In genomic region chr16:14528306-14528948, GRCh38 we compare ENCODE assay signal across 11 cellular contexts.
DNase-seq lines count a peak whose midpoint lies in the region; ATAC-seq and TF ChIP-seq lines count a peak whose summit lies in the region.
"Had no signal": no experiment of that assay in that cellular context is flagged by ENCODE, and none has a peak within 500 bp of the region (broad histone marks: within the 10 kb centered on the region; RNA-seq: fewer than 3 reads in every experiment).

No MANE protein-coding gene starts in this region.

- H3K27ac ChIP-seq in thyroid gland, result peak overlapping the region; percentile 11 to 50 (median 41)
- H3K27ac ChIP-seq: SK-N-MC, VCaP had no signal

- no peaks in the 10 kb centered on the region for H3K27me3 ChIP-seq in thyroid gland
- H3K27me3 ChIP-seq: testis had no signal

- WGBS in thyroid gland, 2 donors, result 56 to 62% methylated on average over 7 of the region's 7 CpGs

- peak overlapping the region; percentile 21 for H3K27ac Mint-ChIP-seq in activated naive CD4-positive, alpha-beta T cell treated with anti-CD3 and anti-CD28 coated beads, Interleukin-2, amount 10 ng/mL, durations not matched to agents 7 days and 5 days
- H3K27ac Mint-ChIP-seq in activated naive CD4-positive, alpha-beta T cell treated with anti-CD3 and anti-CD28 coated beads, Interleukin-2, amount 50 U/mL, for 72 hours, result no peak overlapping the region
- peak overlapping the region in 2 of 5 experiments; percentile 67 to 74 for H3K27ac Mint-ChIP-seq in brain
- H3K27ac Mint-ChIP-seq in mesothelial cell of epicardium, result no peak overlapping the region

- H3K9me3 Mint-ChIP-seq in activated naive CD4-positive, alpha-beta T cell treated with anti-CD3 and anti-CD28 coated beads, Interleukin-2, amount 10 ng/mL, durations not matched to agents 7 days and 5 days, result no peaks in the 10 kb centered on the region
- H3K9me3 Mint-ChIP-seq in activated naive CD4-positive, alpha-beta T cell treated with anti-CD3 and anti-CD28 coated beads, Interleukin-2, amount 50 U/mL, for 72 hours, result peaks cover under 1% of the 10 kb centered on the region in 2 donors
- H3K9me3 Mint-ChIP-seq in brain, result peaks cover under 1 to 6% (median under 1%) of the 10 kb centered on the region in 5 experiments
- H3K9me3 Mint-ChIP-seq in mesothelial cell of epicardium, result peaks cover under 1% of the 10 kb centered on the region

- H3K4me1 Mint-ChIP-seq in activated naive CD4-positive, alpha-beta T cell treated with anti-CD3 and anti-CD28 coated beads, Interleukin-2, amount 10 ng/mL, durations not matched to agents 7 days and 5 days, result peaks cover 2% of the 10 kb centered on the region
- peaks cover 36% of the 10 kb centered on the region for H3K4me1 Mint-ChIP-seq in brain
- H3K4me1 Mint-ChIP-seq in mesothelial cell of epicardium, result peaks cover 41% of the 10 kb centered on the region

- H3K4me1 ChIP-seq in thyroid gland, result peaks cover 23 to 26% of the 10 kb centered on the region in 2 donors

- H3K4me3 Mint-ChIP-seq in activated naive CD4-positive, alpha-beta T cell treated with anti-CD3 and anti-CD28 coated beads, Interleukin-2, amount 10 ng/mL, durations not matched to agents 7 days and 5 days, result no peak overlapping the region
- H3K4me3 Mint-ChIP-seq in brain, result peak overlapping the region in 4 of 5 experiments; percentile 50 to 68 (median 58)
- H3K4me3 Mint-ChIP-seq in mesothelial cell of epicardium, result peak overlapping the region; percentile 58

- no peaks in the 10 kb centered on the region for H3K9me3 ChIP-seq in thyroid gland
- H3K9me3 ChIP-seq: testis had no signal

- no peak for ATAC-seq in activated naive CD4-positive, alpha-beta T cell treated with anti-CD3 and anti-CD28 coated beads, Interleukin-2, amount 50 U/mL, for 72 hours
- ATAC-seq in HG03342 (IDR thresholded peaks at IDR 0.05; ENCODE audit: unreplicated experiment) (no peak), GM21619 (IDR thresholded peaks at IDR 0.05; ENCODE audit: unreplicated experiment) (no peak)

- TF ChIP-seq CTCF in brain (conservative IDR thresholded peaks at IDR 0.05), result no peak
- no peak for TF ChIP-seq CTCF in mesothelial cell of epicardium (IDR thresholded peaks at IDR 0.05; ENCODE audit: unreplicated experiment)
- TF ChIP-seq CTCF in thyroid gland (IDR thresholded peaks at IDR 0.05), result no peak

- TF ChIP-seq POLR2A in thyroid gland (IDR thresholded peaks at IDR 0.05), result no peak

- CTCF ChIA-PET in activated naive CD4-positive, alpha-beta T cell treated with anti-CD3 and anti-CD28 coated beads, Interleukin-2, amount 10 ng/mL, durations not matched to agents 7 days and 5 days (lab: Charles Lee), result interaction anchor here (1.0 to 1.4 kb wide), 3 partner anchors 225 to 605 kb away, joined by 3 to 5 read pairs (median 4); no protein-coding TSS in a partner anchor

- no peak for DNase-seq in activated naive CD4-positive, alpha-beta T cell treated with anti-CD3 and anti-CD28 coated beads, Interleukin-2, amount 10 ng/mL, durations not matched to agents 7 days and 5 days
- DNase-seq in activated naive CD4-positive, alpha-beta T cell treated with anti-CD3 and anti-CD28 coated beads, Interleukin-2, amount 50 U/mL, for 72 hours (ENCODE audit: low spot score in 2 of 2), result no peak
- DNase-seq in mesothelial cell of epicardium (ENCODE audit: low spot score in 2 of 2, unreplicated experiment in 2 of 2), result no peak
- no peak for DNase-seq in thyroid gland
- DNase-seq in dedifferentiated amniotic fluid mesenchymal stem cell (ENCODE audit: extremely low spot score), result no peak

- no peaks in the 10 kb centered on the region for H3K36me3 ChIP-seq in thyroid gland

- H3K4me3 ChIP-seq in thyroid gland (replicated peaks in 1 of 3), result no peak overlapping the region
- H3K4me3 ChIP-seq: testis had no signal

- H3K27me3 Mint-ChIP-seq in activated naive CD4-positive, alpha-beta T cell treated with anti-CD3 and anti-CD28 coated beads, Interleukin-2, amount 10 ng/mL, durations not matched to agents 7 days and 5 days, result no peaks in the 10 kb centered on the region
- H3K27me3 Mint-ChIP-seq in brain, result no peaks in the 10 kb centered on the region
- H3K27me3 Mint-ChIP-seq in mesothelial cell of epicardium (ENCODE audit: low read depth), result no peaks in the 10 kb centered on the region

- peaks cover 7% of the 10 kb centered on the region for H3K36me3 Mint-ChIP-seq in activated naive CD4-positive, alpha-beta T cell treated with anti-CD3 and anti-CD28 coated beads, Interleukin-2, amount 10 ng/mL, durations not matched to agents 7 days and 5 days
- peaks cover under 1% of the 10 kb centered on the region in 2 donors for H3K36me3 Mint-ChIP-seq in activated naive CD4-positive, alpha-beta T cell treated with anti-CD3 and anti-CD28 coated beads, Interleukin-2, amount 50 U/mL, for 72 hours
- H3K36me3 Mint-ChIP-seq in brain, result peaks cover 12% of the 10 kb centered on the region
- H3K36me3 Mint-ChIP-seq in mesothelial cell of epicardium, result peaks cover 4% of the 10 kb centered on the region

- intact Hi-C loops in thyroid gland (cut with DNase I), result loop anchor here (5.0 kb wide), 2 partner anchors 41 to 226 kb away; no protein-coding TSS in a partner anchor
